In the genomic region with DNA sequence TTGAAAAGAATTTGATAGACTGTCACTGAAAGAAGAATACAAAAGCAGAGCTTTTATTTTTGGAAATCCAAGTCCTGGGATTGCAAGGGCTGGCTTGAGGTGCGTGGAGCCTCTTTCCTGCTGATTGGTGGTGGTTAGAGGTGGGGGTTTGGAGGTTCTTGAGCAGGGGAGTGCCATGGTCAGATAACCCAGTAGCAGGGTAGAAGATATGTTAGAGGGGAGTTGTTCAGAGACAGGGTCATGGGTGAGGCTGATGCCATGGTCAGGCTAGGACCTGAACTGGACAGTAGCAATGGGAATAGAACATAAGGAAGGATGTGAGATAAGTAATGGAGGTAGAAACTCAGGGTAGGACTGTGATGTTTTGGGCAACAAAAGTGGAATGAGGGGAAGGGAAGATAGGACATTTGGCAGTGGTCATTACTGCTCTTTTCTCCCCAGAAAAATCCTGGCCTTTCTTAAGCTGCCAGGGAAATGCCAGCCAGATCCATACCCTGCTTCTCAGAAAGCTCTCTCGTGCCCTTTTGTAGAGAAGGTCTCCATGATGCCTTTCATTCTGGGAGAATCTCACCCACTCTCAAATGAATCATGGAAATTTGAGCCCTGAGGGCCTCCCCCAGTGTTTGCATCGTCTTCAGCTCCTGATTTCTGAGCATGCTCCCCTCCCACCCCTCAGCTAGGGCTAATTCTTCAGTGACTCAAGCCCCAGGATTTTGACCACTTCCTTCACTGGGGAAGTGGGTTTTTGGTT, we compare ENCODE assay signal across 9 cellular contexts. TPM values are rescaled to one million over a fixed set of nuclear protein-coding genes. Genes with fewer than 3 reads are reported as not detected.
DNase-seq lines count a peak whose midpoint lies in the region; ATAC-seq and TF ChIP-seq lines count a peak whose summit lies in the region.
"Had no signal": no experiment of that assay in that cellular context is flagged by ENCODE, and none has a peak within 500 bp of the region (broad histone marks: within the 10 kb centered on the region; RNA-seq: fewer than 3 reads in every experiment).

No MANE protein-coding gene starts in this region.

- TF ChIP-seq CTCF in HCT116 (IDR thresholded peaks at IDR 0.05 in 2 of 3, conservative IDR thresholded peaks at IDR 0.05 in 1 of 3; ENCODE audit: borderline replicate concordance in 1 of 3, insufficient read depth in 1 of 3, low read depth in 2 of 3, low read length in 2 of 3) = no peak

- H3K9ac ChIP-seq in HCT116 (ENCODE audit: low read length) = peak overlapping the region; percentile 73

- H3K4me1 ChIP-seq in HCT116 (ENCODE audit: control insufficient read depth in 1 of 2, insufficient read depth in 2 of 2, low read length in 2 of 2) = peaks cover 70 to 100% of the 10 kb centered on the region in 2 experiments

- H3K27ac ChIP-seq in HCT116 (ENCODE audit: low read depth, low read length) = peak overlapping the region; percentile 82
- H3K27ac ChIP-seq: neutrophil had no signal

- peak overlapping the region; percentile 68 for H3K4me2 ChIP-seq in HCT116 (ENCODE audit: low read length)

- DNase-seq in HCT116 (ENCODE audit: low read depth, low spot score) = peak; percentile 83
- DNase-seq in T1000 (lab: John Stamatoyannopoulos, UW) = peak; percentile 84
- peak; percentile 93 for DNase-seq in fibroblast of gingiva (ENCODE audit: low read depth)
- DNase-seq in smooth muscle cell of the brain vasculature (ENCODE audit: low read depth, low spot score) = peak; percentile 83
- no peak for DNase-seq in natural killer cell treated with Interleukin-12 subunit alpha and Interleukin-12 subunit beta and Interleukin-15 and Interleukin-18, amount 100 ng/mL, for 72 hours (ENCODE audit: low spot score)
- no peak for DNase-seq in SKM-1 treated with dmso at 0.1 percent for 144 hours (lab: John Stamatoyannopoulos, UW; ENCODE audit: unreplicated experiment)
- DNase-seq in DMS53 treated with DMSO at 0.1 percent for 48 hours (lab: John Stamatoyannopoulos, UW; ENCODE audit: unreplicated experiment) = no peak

- H3K9me3 ChIP-seq in HCT116 (ENCODE audit: control insufficient read depth in 1 of 2, insufficient read depth in 1 of 2, low read depth in 1 of 2, low read length in 2 of 2) = no peaks in the 10 kb centered on the region
- H3K9me3 ChIP-seq: neutrophil had no signal

- ATAC-seq in HCT116 (peak; percentile 64), HG03135 (IDR thresholded peaks at IDR 0.05; ENCODE audit: unreplicated experiment) (no peak)
- no peak for ATAC-seq in natural killer cell treated with Interleukin-12 subunit alpha and Interleukin-12 subunit beta and Interleukin-15 and Interleukin-18, amount 100 ng/mL, for 72 hours

- BruUV-seq in HCT116 (replicated peaks; lab: Mats Ljungman, UMichigan) = TSS peak; percentile 88

- CTCF ChIA-PET in HCT116 (lab: Charles Lee) = interaction anchor here (0.9 to 2.6 kb wide), 3 partner anchors 103 to 126 kb away, joined by 3 to 13 read pairs (median 4); no protein-coding TSS in a partner anchor

- peaks cover 36 to 37% of the 10 kb centered on the region in 2 donors for H3K27me3 Mint-ChIP-seq in natural killer cell treated with Interleukin-12 subunit alpha and Interleukin-12 subunit beta and Interleukin-15 and Interleukin-18, amount 100 ng/mL, for 72 hours

- H3K36me3 ChIP-seq in HCT116 (ENCODE audit: control insufficient read depth in 1 of 2, insufficient read depth in 2 of 2, low read length in 2 of 2) = no peaks in the 10 kb centered on the region
- H3K36me3 ChIP-seq: neutrophil had no signal

- TF ChIP-seq POLR2A in HCT116 (IDR thresholded peaks at IDR 0.05; ENCODE audit: borderline replicate concordance, extremely low read depth, insufficient read depth, insufficient read length) = no peak

- H3K4me1 Mint-ChIP-seq in natural killer cell treated with Interleukin-12 subunit alpha and Interleukin-12 subunit beta and Interleukin-15 and Interleukin-18, amount 100 ng/mL, for 72 hours (ENCODE audit: low read depth in 2 of 2) = peaks cover 0 to 2% of the 10 kb centered on the region in 2 donors

- H3K27ac Mint-ChIP-seq in natural killer cell treated with Interleukin-12 subunit alpha and Interleukin-12 subunit beta and Interleukin-15 and Interleukin-18, amount 100 ng/mL, for 72 hours = no peak overlapping the region

- no peaks in the 10 kb centered on the region for H3K9me2 ChIP-seq in HCT116 (ENCODE audit: insufficient read depth)

- RAD21 ChIA-PET in HCT116 (lab: Charles Lee; ENCODE audit: low non-redundant PET in 1 of 2, low total read pairs in 2 of 2, uncharacterized antibody in 2 of 2, unreplicated experiment in 2 of 2) = interaction anchor here in 1 of 2 experiments (1.6 kb wide), 1 partner anchor 10 kb away, joined by 4 read pairs; the partner anchor contains the start of gene EMP1

- peak overlapping the region; percentile 5 to 40 for H3K4me3 ChIP-seq in HCT116 (replicated peaks in 1 of 2; ENCODE audit: low read depth in 1 of 2, low read length in 2 of 2)

- POLR2A ChIA-PET in HCT116 (lab: Charles Lee) = interaction anchor here (0.6 to 1.0 kb wide), 2 partner anchors 10 to 315 kb away, joined by 3 to 4 read pairs; partner anchors contain the start of genes EMP1 and GPRC5A

- peak; percentile 24 for TF ChIP-seq RAD21 in HCT116 (IDR thresholded peaks at IDR 0.05; ENCODE audit: low read depth)

- intact Hi-C loops in HCT116 (cut with micrococcal nuclease) = loop anchor here (1.0 to 10.0 kb wide), 3 partner anchors 108 to 401 kb away; partner anchors contain the start of gene HEBP1

- no peaks in the 10 kb centered on the region for H3K36me3 Mint-ChIP-seq in natural killer cell treated with Interleukin-12 subunit alpha and Interleukin-12 subunit beta and Interleukin-15 and Interleukin-18, amount 100 ng/mL, for 72 hours

- H3K27me3 ChIP-seq in HCT116 (ENCODE audit: insufficient read depth, low read length) = no peaks in the 10 kb centered on the region

- no peaks in the 10 kb centered on the region for H3K9me3 Mint-ChIP-seq in natural killer cell treated with Interleukin-12 subunit alpha and Interleukin-12 subunit beta and Interleukin-15 and Interleukin-18, amount 100 ng/mL, for 72 hours

- H2AFZ ChIP-seq in HCT116 (ENCODE audit: low read depth, low read length, poor library complexity, severe bottlenecking) = no peak overlapping the region

- no peaks in the 10 kb centered on the region for H4K20me1 ChIP-seq in HCT116 (ENCODE audit: insufficient read depth)

- no peak overlapping the region for H3K4me3 Mint-ChIP-seq in natural killer cell treated with Interleukin-12 subunit alpha and Interleukin-12 subunit beta and Interleukin-15 and Interleukin-18, amount 100 ng/mL, for 72 hours

- H3K79me2 ChIP-seq in HCT116 (ENCODE audit: insufficient read depth, low read length) = peaks cover 99% of the 10 kb centered on the region

TF ChIP-seq in HCT116, 20 proteins besides CTCF, POLR2A, EP300 and RAD21 (continues in another document):
- peak; percentile 56; the same call in 1 of the 2 replicates for TF ChIP-seq SIN3A (IDR thresholded peaks at IDR 0.05; ENCODE audit: low read depth)
- TF ChIP-seq CBX3 (IDR thresholded peaks at IDR 0.05; ENCODE audit: low read depth) = peak; percentile 27; the same call in 1 of the 2 replicates
- no peak for TF ChIP-seq ZFX (IDR thresholded peaks at IDR 0.05)
- TF ChIP-seq, protein P1, sequence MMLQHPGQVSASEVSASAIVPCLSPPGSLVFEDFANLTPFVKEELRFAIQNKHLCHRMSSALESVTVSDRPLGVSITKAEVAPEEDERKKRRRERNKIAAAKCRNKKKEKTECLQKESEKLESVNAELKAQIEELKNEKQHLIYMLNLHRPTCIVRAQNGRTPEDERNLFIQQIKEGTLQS (IDR thresholded peaks at IDR 0.05) = no peak
- peak; percentile 75 for TF ChIP-seq FOSL1 (IDR thresholded peaks at IDR 0.05; ENCODE audit: low read depth)
- TF ChIP-seq YY1 (IDR thresholded peaks at IDR 0.05; ENCODE audit: extremely low read depth, insufficient replicate concordance, low read depth, low read length) = peak; percentile 52
- TF ChIP-seq ELF1 (IDR thresholded peaks at IDR 0.05; ENCODE audit: borderline replicate concordance, low read depth) = no peak; the same call in 1 of the 2 replicates
- TF ChIP-seq ZNF274 (IDR thresholded peaks at IDR 0.05; ENCODE audit: low read depth, low read length) = no peak
- no peak for TF ChIP-seq ZBTB33 (IDR thresholded peaks at IDR 0.05; ENCODE audit: extremely low read depth, insufficient replicate concordance, low read length)

RNA-seq across cellular contexts. Expression of gene EMP1, which starts 9.5 kb away (rescaled TPM):
- total RNA-seq in HCT116 (2021; ENCODE audit: unreplicated experiment) = 110 TPM
- polyA plus RNA-seq in HCT116 (2012) = 170 and 244 TPM in 2 replicates
- total RNA-seq in natural killer cell treated with Interleukin-12 subunit alpha and Interleukin-12 subunit beta and Interleukin-15 and Interleukin-18, amount 100 ng/mL, for 72 hours = 1 to 10 TPM; 1.4 to 4.2 TPM

Comparison
In these comparisons a context has a peak if more than half of its experiments do, and no peak if none do; other contexts are left out.
1. DNase-seq: peak in HCT116 (single experiment), T1000 (single experiment), fibroblast of gingiva (single experiment) and smooth muscle cell of the brain vasculature (single experiment); none in natural killer cell treated with Interleukin-12 subunit alpha and Interleukin-12 subunit beta and Interleukin-15 and Interleukin-18, amount 100 ng/mL, for 72 hours (single experiment), SKM-1 treated with dmso at 0.1 percent for 144 hours (single experiment) and DMS53 treated with DMSO at 0.1 percent for 48 hours (single experiment).
2. RNA of gene EMP1, which starts 9.5 kb away (total RNA-seq): 110 TPM in HCT116 (single experiment); 1.4 to 4.2 TPM in natural killer cell treated with Interleukin-12 subunit alpha and Interleukin-12 subunit beta and Interleukin-15 and Interleukin-18, amount 100 ng/mL, for 72 hours; every median in the first group is over 10 times any median in the second.